ENCODE assay signal across 9 cellular contexts in the genomic region with DNA sequence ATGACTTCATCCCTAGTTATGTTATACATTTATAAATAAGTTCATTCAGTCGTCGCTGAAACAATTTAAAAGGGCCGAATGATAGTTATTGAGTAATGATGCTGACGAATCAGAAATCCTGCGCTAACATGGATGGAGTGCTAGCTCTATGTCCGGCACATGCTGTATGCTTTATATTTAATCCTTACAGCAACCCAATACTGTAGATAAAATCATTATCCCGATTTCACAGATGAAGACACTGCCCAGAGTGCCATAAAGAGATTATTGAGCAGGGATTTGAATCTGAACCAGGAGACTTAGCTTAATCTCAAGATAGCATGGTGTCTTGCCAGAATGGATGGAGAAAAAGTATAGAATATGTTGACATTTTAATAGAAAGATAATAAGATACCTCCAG. TPM values are rescaled to one million over a fixed set of nuclear protein-coding genes. Genes with fewer than 3 reads are reported as not detected.
DNase-seq lines count a peak whose midpoint lies in the region; ATAC-seq, FAIRE-seq and TF ChIP-seq lines count a peak whose summit lies in the region.
"Had no signal": no experiment of that assay in that cellular context is flagged by ENCODE, and none has a peak within 500 bp of the region (broad histone marks: within the 10 kb centered on the region; RNA-seq: fewer than 3 reads in every experiment).

No MANE protein-coding gene starts in this region.

- TF ChIP-seq CTCF in CD4-positive, alpha-beta T cell (IDR thresholded peaks at IDR 0.05): no peak
- TF ChIP-seq CTCF in D721Med (IDR thresholded peaks at IDR 0.05; ENCODE audit: insufficient read depth, missing control alignments): no peak
- TF ChIP-seq CTCF in WERI-Rb-1 (IDR thresholded peaks at IDR 0.05; ENCODE audit: low read depth, low read length): no peak

- FAIRE-seq in D721Med (lab: Jason Lieb, UNC): peak; percentile 85

- H3K27me3 Mint-ChIP-seq in CD4-positive, alpha-beta T cell: peaks cover 45% of the 10 kb centered on the region
- peaks cover 6 to 20% (median 12%) of the 10 kb centered on the region in 3 donors for H3K27me3 Mint-ChIP-seq in immature natural killer cell (ENCODE audit: low read depth in 3 of 3)

- H3K27me3 ChIP-seq in CD4-positive, alpha-beta T cell (ENCODE audit: control insufficient read depth, insufficient read depth, low read length): peaks cover 53% of the 10 kb centered on the region
- H3K27me3 ChIP-seq in WERI-Rb-1 (ENCODE audit: insufficient read depth, low read depth, severe bottlenecking): no peaks in the 10 kb centered on the region

- CTCF ChIA-PET in CD4-positive, alpha-beta T cell (lab: Charles Lee): no interaction called here

- no peak for ATAC-seq in CD4-positive, alpha-beta T cell (ENCODE audit: poor library complexity)
- ATAC-seq in GM21825 (IDR thresholded peaks at IDR 0.05; ENCODE audit: unreplicated experiment): no peak

- intact Hi-C loops in CD4-positive, alpha-beta T cell (cut with DNase I, micrococcal nuclease): no loop called here

- no peaks in the 10 kb centered on the region for H3K9me3 Mint-ChIP-seq in CD4-positive, alpha-beta T cell
- no peaks in the 10 kb centered on the region for H3K9me3 Mint-ChIP-seq in immature natural killer cell

- H3K27ac Mint-ChIP-seq in CD4-positive, alpha-beta T cell: no peak overlapping the region
- no peak overlapping the region for H3K27ac Mint-ChIP-seq in immature natural killer cell

- H3K27ac ChIP-seq in CD4-positive, alpha-beta T cell (ENCODE audit: low read depth, low read length): no peak overlapping the region
- no peak overlapping the region for H3K27ac ChIP-seq in WERI-Rb-1

- H3K4me1 Mint-ChIP-seq in CD4-positive, alpha-beta T cell (ENCODE audit: low read depth): peaks cover 9% of the 10 kb centered on the region
- peaks cover 8 to 18% of the 10 kb centered on the region in 2 donors for H3K4me1 Mint-ChIP-seq in immature natural killer cell

- H3K36me3 Mint-ChIP-seq in CD4-positive, alpha-beta T cell (ENCODE audit: low read depth): no peaks in the 10 kb centered on the region
- H3K36me3 Mint-ChIP-seq in immature natural killer cell: no peaks in the 10 kb centered on the region

- POLR2A ChIA-PET in CD4-positive, alpha-beta T cell (lab: Charles Lee): no interaction called here

- no peaks in the 10 kb centered on the region for H3K9me3 ChIP-seq in CD4-positive, alpha-beta T cell (ENCODE audit: control insufficient read depth, low read length)
- no peaks in the 10 kb centered on the region for H3K9me3 ChIP-seq in WERI-Rb-1 (ENCODE audit: severe bottlenecking)

- H3K4me3 ChIP-seq in WERI-Rb-1 (ENCODE audit: low read depth, low read length): peak overlapping the region; percentile 94

- H3K36me3 ChIP-seq in WERI-Rb-1: no peaks in the 10 kb centered on the region

- no peak for DNase-seq in CD4-positive, alpha-beta T cell
- peak; percentile 29 for DNase-seq in D721Med (ENCODE audit: insufficient read length, low spot score)
- no peak for DNase-seq in WERI-Rb-1
- DNase-seq in immature natural killer cell: no peak
- DNase-seq in CD1c-positive myeloid dendritic cell (ENCODE audit: extremely low spot score): no peak
- no peak for DNase-seq in islet precursor cell
- DNase-seq in nucleus accumbens (lab: John Stamatoyannopoulos, UW): no peak
- DNase-seq: stimulated activated naive CD4-positive, alpha-beta T cell treated with Interleukin-2 at 50 U/mL for 16 hours had no signal

- H3K4me3 Mint-ChIP-seq in CD4-positive, alpha-beta T cell: peak overlapping the region; percentile 23
- H3K4me3 Mint-ChIP-seq in immature natural killer cell: peak overlapping the region in 4 of 5 donors; percentile 36 to 63 (median 50)

RNA-seq across cellular contexts. Expression of a gene that starts 1.1 kb away (rescaled TPM):
- total RNA-seq in CD4-positive, alpha-beta T cell: 1 to 10 TPM in 1 of 2 experiments, under 1 TPM in 1; 0.95 to 1.7 TPM
- 1 to 10 TPM; 3.8 to 6.9 (median 5.0) TPM for polyA plus RNA-seq in immature natural killer cell
